ENCODE assay signal across 14 cellular contexts in the genomic region with DNA sequence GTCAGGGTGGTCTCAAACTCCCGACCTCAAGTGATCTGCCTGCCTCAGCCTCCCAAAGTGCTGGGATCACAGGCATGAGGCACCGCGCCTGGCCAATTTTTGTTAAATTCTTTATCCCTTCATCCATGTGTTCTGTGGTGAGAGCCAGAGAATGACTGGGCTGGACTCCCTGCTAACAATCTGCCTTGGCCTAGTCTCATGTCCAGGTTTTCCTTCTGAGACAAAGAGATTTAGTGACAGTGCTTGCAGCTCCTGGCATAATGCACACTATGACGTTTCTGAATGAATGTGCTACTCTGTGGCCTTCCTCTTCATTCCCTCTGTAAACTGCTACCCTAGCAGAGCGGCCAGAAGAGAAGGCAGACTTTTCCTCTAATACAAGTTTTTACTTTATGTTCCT.
DNase-seq lines count a peak whose midpoint lies in the region; ATAC-seq and TF ChIP-seq lines count a peak whose summit lies in the region.
"Had no signal": no experiment of that assay in that cellular context is flagged by ENCODE, and none has a peak within 500 bp of the region (broad histone marks: within the 10 kb centered on the region; RNA-seq: fewer than 3 reads in every experiment).

No MANE protein-coding gene starts in this region.

- H2AK5ac ChIP-seq in trophoblast cell (ENCODE audit: low read length) = no peak overlapping the region

- no peak overlapping the region for H4K8ac ChIP-seq in trophoblast cell (ENCODE audit: low read depth, low read length)

- no peaks in the 10 kb centered on the region for H3K79me2 ChIP-seq in trophoblast cell (ENCODE audit: control insufficient read depth, insufficient read depth, low read length, poor library complexity)

- H3K27ac ChIP-seq in trophoblast cell (ENCODE audit: low read depth, low read length) (no peak overlapping the region), right lobe of liver (no peak overlapping the region)

- H3K9ac ChIP-seq in trophoblast cell (ENCODE audit: low read length) = no peak overlapping the region

- H3K27me3 ChIP-seq in trophoblast cell (ENCODE audit: insufficient read depth, low read length) = no peaks in the 10 kb centered on the region
- H3K27me3 ChIP-seq in right lobe of liver = no peaks in the 10 kb centered on the region
- H3K27me3 ChIP-seq: BE2C, SJSA1 had no signal

- intact Hi-C loops in right lobe of liver (cut with DNase I) = no loop called here

- no peak overlapping the region for H4K91ac ChIP-seq in trophoblast cell (ENCODE audit: low read depth, low read length)

- no CpG with 5 or more reads among the region's 5 CpGs for WGBS in trophoblast cell (ENCODE audit: extremely low coverage, insufficient coverage, insufficient read length)
- 73% methylated on average over 5 of the region's 5 CpGs for WGBS in right lobe of liver (ENCODE audit: insufficient coverage, low coverage, low lambda C conversion rate, missing lambda C conversion rate)

- H2BK120ac ChIP-seq in trophoblast cell (ENCODE audit: insufficient read depth, low read length, poor library complexity) = no peak overlapping the region

- peaks cover 15% of the 10 kb centered on the region for H3K79me1 ChIP-seq in trophoblast cell (ENCODE audit: low read length)

- H3K36me3 ChIP-seq in trophoblast cell (ENCODE audit: control insufficient read depth in 1 of 2, insufficient read depth in 2 of 2, low read length in 2 of 2) (no peaks in the 10 kb centered on the region), right lobe of liver (no peaks in the 10 kb centered on the region)
- H3K36me3 ChIP-seq: BE2C, SJSA1 had no signal

- no peak overlapping the region for H2AFZ ChIP-seq in trophoblast cell (ENCODE audit: insufficient read depth, low read length, poor library complexity)

- DNase-seq in GM04504 (ENCODE audit: low read depth) = peak; percentile 25
- peak; percentile 26 for DNase-seq in RPMI7951 (ENCODE audit: low read depth)
- DNase-seq in fibroblast of peridontal ligament (ENCODE audit: extremely low read depth) = peak; percentile 29
- no peak for DNase-seq in trophoblast cell
- no peak for DNase-seq in MV-4-11 (lab: John Stamatoyannopoulos, UW)
- no peak for DNase-seq in right lobe of liver
- no peak for DNase-seq in stimulated activated CD4-positive, alpha-beta T cell treated with anti-CD3 and anti-CD28 coated beads, Interleukin-4, amount 100 ng/mL, for 1 hour
- DNase-seq: BE2C; CD8-positive, alpha-beta memory T cell; H9; NCI-H1436; NCI-H2081; NCI-H524 had no signal

- no peak for TF ChIP-seq POLR2A in right lobe of liver (IDR thresholded peaks at IDR 0.05)

- no peak overlapping the region for H3K18ac ChIP-seq in trophoblast cell (ENCODE audit: low read length)

- H2BK5ac ChIP-seq in trophoblast cell (ENCODE audit: low read depth, low read length, poor library complexity) = no peak overlapping the region

- H2BK12ac ChIP-seq in trophoblast cell (ENCODE audit: low read length) = peak overlapping the region; percentile 51

- TF ChIP-seq CTCF in right lobe of liver (IDR thresholded peaks at IDR 0.05) = no peak

- no peak overlapping the region for H3K4ac ChIP-seq in trophoblast cell (ENCODE audit: low read depth, low read length)

- no peak overlapping the region for H3K14ac ChIP-seq in trophoblast cell (ENCODE audit: low read length)

- H3K4me3 ChIP-seq in trophoblast cell (ENCODE audit: low read depth, low read length) (no peak overlapping the region), right lobe of liver (no peak overlapping the region)
- H3K4me3 ChIP-seq: SJSA1 had no signal

- H3K23ac ChIP-seq in trophoblast cell (ENCODE audit: low read length) = no peak overlapping the region

- H3K9me3 ChIP-seq in trophoblast cell (ENCODE audit: insufficient read depth, low read depth, low read length) = no peaks in the 10 kb centered on the region
- no peaks in the 10 kb centered on the region for H3K9me3 ChIP-seq in right lobe of liver
- H3K9me3 ChIP-seq: BE2C, SJSA1 had no signal

- no peak overlapping the region for H4K12ac ChIP-seq in trophoblast cell (ENCODE audit: low read depth, low read length)

- no peak overlapping the region for H3K4me2 ChIP-seq in trophoblast cell (ENCODE audit: low read length)

- peaks cover 8 to 18% of the 10 kb centered on the region in 2 experiments for H3K4me1 ChIP-seq in trophoblast cell (ENCODE audit: control insufficient read depth in 1 of 2, insufficient read depth in 2 of 2, low read length in 2 of 2)
- H3K4me1 ChIP-seq in right lobe of liver = no peaks in the 10 kb centered on the region

- no peak for ATAC-seq in right lobe of liver

Comparison
In these comparisons a context has a peak if more than half of its experiments do, and no peak if none do; other contexts are left out.
1. DNase-seq: peak in GM04504 (single experiment), RPMI7951 (single experiment) and fibroblast of peridontal ligament (single experiment); none in trophoblast cell (0 of 2), MV-4-11 (single experiment), right lobe of liver (0 of 3) and stimulated activated CD4-positive, alpha-beta T cell treated with anti-CD3 and anti-CD28 coated beads, Interleukin-4, amount 100 ng/mL, for 1 hour (single experiment).